Comparison of ENCODE assay signal across 13 cellular contexts in the genomic region with DNA sequence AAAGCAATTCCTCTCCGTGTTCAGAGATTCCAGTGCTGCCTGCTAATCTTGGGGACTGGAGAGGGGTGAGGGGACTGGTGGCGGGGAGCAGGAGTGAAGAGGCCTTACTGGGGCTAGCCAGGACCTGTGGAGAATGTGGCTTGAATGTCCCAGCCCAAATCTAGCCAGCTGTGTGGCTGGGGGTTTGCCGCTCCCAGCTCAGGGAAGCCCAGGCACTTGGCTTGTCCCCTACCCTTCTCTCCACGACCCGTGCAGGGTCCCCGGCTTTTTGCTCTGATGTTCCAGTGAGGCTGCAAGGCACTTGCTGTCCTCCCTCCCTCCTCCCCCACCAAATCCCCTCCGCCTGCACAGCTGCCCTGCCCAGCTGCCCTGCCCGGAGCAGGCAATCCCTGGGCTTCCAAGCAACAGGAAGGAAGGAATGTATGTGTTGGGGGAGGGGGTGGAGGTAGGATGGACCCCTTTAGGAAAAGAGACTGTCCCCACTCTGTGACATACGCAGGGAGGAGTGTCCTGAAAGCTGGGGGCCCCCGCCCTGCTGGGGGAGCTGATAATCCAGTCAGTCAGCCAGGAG. TPM values are rescaled to one million over a fixed set of nuclear protein-coding genes. Genes with fewer than 3 reads are reported as not detected.
DNase-seq lines count a peak whose midpoint lies in the region; ATAC-seq and TF ChIP-seq lines count a peak whose summit lies in the region.
"Had no signal": no experiment of that assay in that cellular context is flagged by ENCODE, and none has a peak within 500 bp of the region (broad histone marks: within the 10 kb centered on the region; RNA-seq: fewer than 3 reads in every experiment).

No MANE protein-coding gene starts in this region.

- peak overlapping the region; percentile 24; the same call in 1 of the 2 replicates for H3K27ac ChIP-seq in RWPE1
- no peak overlapping the region for H3K27ac ChIP-seq in tibial nerve
- H3K27ac ChIP-seq: foreskin keratinocyte had no signal

- H3K9me3 ChIP-seq in neuron (ENCODE audit: low read length), result no peaks in the 10 kb centered on the region
- peaks cover 0 to 9% (median 0%) of the 10 kb centered on the region in 4 donors for H3K9me3 ChIP-seq in tibial nerve

- H3K4me1 Mint-ChIP-seq in glutamatergic neuron (ENCODE audit: low read depth, unreplicated experiment), result peaks cover 7% of the 10 kb centered on the region

- no peak for TF ChIP-seq POLR2A in tibial nerve (IDR thresholded peaks at IDR 0.05)

- ATAC-seq in HG02938 (IDR thresholded peaks at IDR 0.05; ENCODE audit: unreplicated experiment), result no peak
- no peak for ATAC-seq in esophagus mucosa
- ATAC-seq: foreskin keratinocyte, Right ventricle myocardium inferior had no signal

- H3K4me3 ChIP-seq in GM12864 (ENCODE audit: low read depth, low read length) (peak overlapping the region; percentile 90), neuron (ENCODE audit: low read length) (peak overlapping the region; percentile 73), tibial nerve (no peak overlapping the region)

- no peaks in the 10 kb centered on the region for H3K27me3 ChIP-seq in neuron (ENCODE audit: insufficient read depth, low read length)
- H3K27me3 ChIP-seq in tibial nerve, result peaks cover 0 to 91% of the 10 kb centered on the region in 2 donors

- CTCF ChIA-PET in RWPE1 (lab: Yijun Ruan, JAX), result interaction anchor here (1.1 to 1.7 kb wide), 2 partner anchors 39 to 40 kb away, joined by 4 to 6 read pairs; no protein-coding TSS in a partner anchor

- 17 to 30% methylated on average over 9 to 10 of the region's 10 CpGs for WGBS in tibial nerve, 2 donors

- H3K36me3 ChIP-seq in neuron (ENCODE audit: insufficient read depth, low read length), result no peaks in the 10 kb centered on the region
- H3K36me3 ChIP-seq in tibial nerve, result no peaks in the 10 kb centered on the region

- POLR2A ChIA-PET in RWPE1 (lab: Yijun Ruan, JAX; ENCODE audit: low non-redundant PET), result interaction anchor here (0.6 kb wide), 1 partner anchor 1647 kb away, joined by 3 read pairs; no protein-coding TSS in a partner anchor

- H3K36me3 Mint-ChIP-seq in glutamatergic neuron (ENCODE audit: unreplicated experiment), result no peaks in the 10 kb centered on the region

- peak overlapping the region; percentile 38 for H3K4me3 Mint-ChIP-seq in glutamatergic neuron (ENCODE audit: unreplicated experiment)

- H3K4me1 ChIP-seq in neuron (ENCODE audit: insufficient read depth, low read length), result peaks cover 30% of the 10 kb centered on the region
- H3K4me1 ChIP-seq in tibial nerve, result peaks cover 0 to 27% (median 16%) of the 10 kb centered on the region in 4 donors
- H3K4me1 ChIP-seq: foreskin keratinocyte had no signal

- no peak for TF ChIP-seq EP300 in tibial nerve (IDR thresholded peaks at IDR 0.05)

- H2AFZ ChIP-seq in neuron (ENCODE audit: low read depth, low read length), result no peak overlapping the region

- no peak overlapping the region for H3K27ac Mint-ChIP-seq in glutamatergic neuron (ENCODE audit: unreplicated experiment)

- peaks cover 11% of the 10 kb centered on the region for H3K9me3 Mint-ChIP-seq in glutamatergic neuron (ENCODE audit: unreplicated experiment)

- TF ChIP-seq CTCF in GM12864 (IDR thresholded peaks at IDR 0.05; ENCODE audit: low read depth, low read length, missing control alignments), result no peak
- TF ChIP-seq CTCF in RWPE1 (conservative IDR thresholded peaks at IDR 0.05; ENCODE audit: low read depth), result no peak
- TF ChIP-seq CTCF in glutamatergic neuron (IDR thresholded peaks at IDR 0.05; ENCODE audit: partially characterized antibody, unreplicated experiment), result no peak
- no peak for TF ChIP-seq CTCF in tibial nerve (IDR thresholded peaks at IDR 0.05)

- DNase-seq in GM12864 (ENCODE audit: low read depth) (no peak), RWPE1 (ENCODE audit: low spot score) (no peak), glutamatergic neuron (no peak), ureter (ENCODE audit: low spot score) (no peak), tibial nerve (ENCODE audit: low spot score in 2 of 2) (no peak)
- DNase-seq: caudate nucleus, EL, foreskin keratinocyte, NCI-H2029 had no signal

- H3K27me3 Mint-ChIP-seq in glutamatergic neuron (ENCODE audit: unreplicated experiment), result peaks cover 15% of the 10 kb centered on the region

RNA-seq across cellular contexts. Expression of gene N4BP3, which starts 2.6 kb away (rescaled TPM):
- total RNA-seq in glutamatergic neuron (ENCODE audit: unreplicated experiment) (2.2 TPM), ureter (3.3 TPM), tibial nerve (1 to 10 TPM in 1 of 4 donors, under 1 TPM in 3; 0.84 to 1.3 (median 0.94) TPM), esophagus mucosa (16.5 TPM)

RNA-seq across cellular contexts. Expression of gene RMND5B, which starts 14.9 kb away (rescaled TPM):
- total RNA-seq in glutamatergic neuron (ENCODE audit: unreplicated experiment) (51.3 TPM), ureter (43.7 TPM), tibial nerve (10 to 100 TPM; 43.1 to 58.8 (median 53.0) TPM), esophagus mucosa (71.5 TPM)

RNA-seq across cellular contexts. Expression of gene NHP2, which starts 37.8 kb away (rescaled TPM):
- total RNA-seq in glutamatergic neuron (ENCODE audit: unreplicated experiment), result 128 TPM
- 183 TPM for total RNA-seq in ureter
- total RNA-seq in tibial nerve, result 100 to 1,000 TPM; 139 to 290 (median 159) TPM
- total RNA-seq in esophagus mucosa, result 179 TPM

Comparison
In these comparisons a context has a peak if more than half of its experiments do, and no peak if none do; other contexts are left out.
1. H3K4me3 ChIP-seq: peak in GM12864 (single experiment) and neuron (single experiment); none in tibial nerve (0 of 4).